Comparison of ENCODE assay signal across 8 cellular contexts in genomic region chr17:50198026-50198669, GRCh38. TPM values are rescaled to one million over a fixed set of nuclear protein-coding genes. Genes with fewer than 3 reads are reported as not detected.
DNase-seq lines count a peak whose midpoint lies in the region; ATAC-seq and TF ChIP-seq lines count a peak whose summit lies in the region.

No MANE protein-coding gene starts in this region.

- H3K4me1 ChIP-seq in Panc1 (ENCODE audit: control insufficient read depth, insufficient read depth, low read length) (peaks cover 11% of the 10 kb centered on the region), rectal smooth muscle tissue (ENCODE audit: control insufficient read depth, insufficient read depth, low read length) (peaks cover 29% of the 10 kb centered on the region)

- DNase-seq in AML-193 (lab: John Stamatoyannopoulos, UW) (peak; percentile 50 to 82), H7 (peak; percentile 80), Panc1 (ENCODE audit: low read depth, low spot score) (peak; percentile 24), glomerular visceral epithelial cell (ENCODE audit: extremely low spot score) (peak; percentile 75)
- DNase-seq in activated T-helper 1 cell treated with anti-CD3 and anti-CD28 coated beads, Interleukin-2, amount 50 U/mL, for 16 hours (ENCODE audit: low read depth in 1 of 2, low spot score in 1 of 2), result peak; percentile 16 to 23

- H3K36me3 ChIP-seq in H7 (replicated peaks; ENCODE audit: control insufficient read depth, insufficient read depth, low read length) (peaks cover 26% of the 10 kb centered on the region), Panc1 (ENCODE audit: control insufficient read depth, insufficient read depth, low read length) (no peaks in the 10 kb centered on the region), rectal smooth muscle tissue (ENCODE audit: control insufficient read depth, insufficient read depth, low read length) (peaks cover 42% of the 10 kb centered on the region)

- H3K9me3 ChIP-seq in Panc1 (ENCODE audit: control insufficient read depth, insufficient read depth, low read depth, low read length), result no peaks in the 10 kb centered on the region

- H3K27me3 ChIP-seq in H7 (ENCODE audit: control insufficient read depth, insufficient read depth, low read length), result peaks cover 22% of the 10 kb centered on the region
- H3K27me3 ChIP-seq in Panc1 (ENCODE audit: control insufficient read depth, insufficient read depth, low read length), result peaks cover 6% of the 10 kb centered on the region; the same call in 1 of the 2 replicates
- peaks cover 7% of the 10 kb centered on the region for H3K27me3 ChIP-seq in rectal smooth muscle tissue (ENCODE audit: control insufficient read depth, insufficient read depth, low read length)

- in situ Hi-C loops in Panc1 (cut with HindIII; ENCODE audit: low pct_unique_long_range_greater_than_20kb, low sequenced_read_pairs), result no loop called here

- BruUV-seq in Panc1 (replicated peaks; lab: Mats Ljungman, UMichigan), result no TSS peak

- ATAC-seq in Panc1 (peak; percentile 27; the same call in 1 of the 2 replicates), GM21717 (IDR thresholded peaks at IDR 0.05; ENCODE audit: unreplicated experiment) (no peak), HG03175 (IDR thresholded peaks at IDR 0.05; ENCODE audit: unreplicated experiment) (no peak)

- no peak overlapping the region for H3K9ac ChIP-seq in rectal smooth muscle tissue (ENCODE audit: low read length)

- H3K4me3 ChIP-seq in H7 (ENCODE audit: insufficient read depth, low read depth, low read length) (no peak overlapping the region), Panc1 (ENCODE audit: low read depth in 2 of 2, low read length in 2 of 2) (no peak overlapping the region; a peak in 2 of 4 replicates), rectal smooth muscle tissue (ENCODE audit: low read length) (no peak overlapping the region)

- H3K27ac ChIP-seq in Panc1 (ENCODE audit: low read length) (no peak overlapping the region), rectal smooth muscle tissue (ENCODE audit: low read depth, low read length) (peak overlapping the region; percentile 58)

- CTCF ChIA-PET in Panc1 (lab: Charles Lee), result interaction anchor here (0.6 to 1.7 kb wide), 8 partner anchors 8 to 174 kb away, joined by 3 to 19 read pairs (median 4); no protein-coding TSS in a partner anchor

- POLR2A ChIA-PET in Panc1 (lab: Charles Lee), result no interaction called here

- TF ChIP-seq CTCF in Panc1 (IDR thresholded peaks at IDR 0.05), result peak; percentile 86

- intact Hi-C loops in Panc1 (cut with micrococcal nuclease; ENCODE audit: unreplicated experiment), result loop anchor here (1.0 kb wide), 1 partner anchor 29 kb away; no protein-coding TSS in a partner anchor

RNA-seq across cellular contexts. Expression of gene COL1A1, which starts 3.3 kb away (rescaled TPM):
- 8.2 and 9.4 TPM in 2 replicates for total RNA-seq in H7 (2014; rRNA removed; shearing (Covaris generic))
- 52.7 TPM for total RNA-seq in Panc1 (2021; ENCODE audit: unreplicated experiment)
- polyA plus RNA-seq in Panc1 (2012; ENCODE audit: insufficient read length), result 67.6 TPM

RNA-seq across cellular contexts. Expression of gene SGCA, which starts 32.3 kb away (rescaled TPM):
- total RNA-seq in H7 (2014; rRNA removed; shearing (Covaris generic)), result 0.52 and 1.1 TPM in 2 replicates
- total RNA-seq in Panc1 (2021; ENCODE audit: unreplicated experiment), result not detected
- polyA plus RNA-seq in Panc1 (2012; ENCODE audit: insufficient read length), result not detected

RNA-seq across cellular contexts. Expression of gene PPP1R9B, which starts 47.7 kb away (rescaled TPM):
- 15.0 and 21.1 TPM in 2 replicates for total RNA-seq in H7 (2014; rRNA removed; shearing (Covaris generic))
- 114 TPM for total RNA-seq in Panc1 (2021; ENCODE audit: unreplicated experiment)
- 149 TPM for polyA plus RNA-seq in Panc1 (2012; ENCODE audit: insufficient read length)

Comparison
In these comparisons a context has a peak if more than half of its experiments do, and no peak if none do; other contexts are left out.
1. DNase-seq: peak in every context shown above with its lines; median percentile 80 in H7; 75 in glomerular visceral epithelial cell; 66 in AML-193; 24 in Panc1; 20 in activated T-helper 1 cell treated with anti-CD3 and anti-CD28 coated beads, Interleukin-2, amount 50 U/mL, for 16 hours.